ENCODE assay signal across 15 cellular contexts in the genomic region with DNA sequence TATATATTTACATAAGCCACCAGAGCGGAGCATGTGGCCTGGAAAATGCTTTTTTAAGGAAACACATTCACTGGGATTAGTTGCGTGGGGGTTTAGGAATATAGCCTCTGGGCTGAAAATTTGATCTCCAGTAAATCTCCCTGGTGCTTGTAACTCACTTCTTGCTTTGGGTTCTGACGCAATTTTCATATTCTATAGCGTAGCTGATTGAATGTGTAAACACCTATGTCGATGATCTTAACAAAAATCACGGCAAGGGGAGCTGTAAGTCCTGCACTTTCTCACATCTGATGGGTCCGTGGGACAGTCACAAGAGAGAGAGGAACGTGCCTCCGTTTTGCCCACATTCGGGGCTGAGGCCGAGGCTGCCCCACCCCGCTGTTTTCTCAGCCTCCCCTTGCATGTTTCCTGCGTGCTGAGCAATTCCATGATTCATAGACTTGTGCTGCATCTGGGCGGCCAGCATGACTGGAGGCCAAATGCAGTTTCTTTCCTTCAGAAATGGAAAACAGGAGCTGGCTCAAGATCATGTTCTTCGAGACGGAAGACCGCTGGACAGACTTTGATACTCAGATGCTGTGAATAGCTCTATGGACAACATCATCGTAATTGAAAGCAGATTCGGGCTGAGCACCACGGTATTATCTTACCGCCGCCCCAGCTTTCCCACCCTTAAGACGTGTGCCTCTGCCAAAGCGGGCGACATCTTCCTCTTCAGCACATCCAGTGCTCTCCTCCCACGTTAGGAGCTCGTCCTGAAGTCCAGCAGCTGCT.
DNase-seq lines count a peak whose midpoint lies in the region; ATAC-seq, FAIRE-seq and TF ChIP-seq lines count a peak whose summit lies in the region.
"Had no signal": no experiment of that assay in that cellular context is flagged by ENCODE, and none has a peak within 500 bp of the region (broad histone marks: within the 10 kb centered on the region; RNA-seq: fewer than 3 reads in every experiment).

No MANE protein-coding gene starts in this region.

- H3K9me3 ChIP-seq in HepG2 (ENCODE audit: low read length), result no peaks in the 10 kb centered on the region; the same call in 1 of the 2 replicates

- H3K36me3 ChIP-seq in HepG2 (replicated peaks in 1 of 2; ENCODE audit: control insufficient read depth in 1 of 2, insufficient read depth in 2 of 2, low read length in 2 of 2), result no peaks in the 10 kb centered on the region

- no peaks in the 10 kb centered on the region for H4K20me1 ChIP-seq in HepG2 (ENCODE audit: insufficient read depth, low read length)

- FAIRE-seq in HepG2 (lab: Jason Lieb, UNC), result no peak
- FAIRE-seq: colon, islet of Langerhans, small intestine had no signal

- TF ChIP-seq EP300 in HepG2 (IDR thresholded peaks at IDR 0.05; ENCODE audit: low read depth in 2 of 2, low read length in 2 of 2) (no peak), HepG2 (CRISPR knock-in tag; IDR thresholded peaks at IDR 0.05; ENCODE audit: borderline replicate concordance) (no peak)

- WGBS in HepG2 (ENCODE audit: low lambda C conversion rate), result 24% methylated on average over 27 of the region's 27 CpGs

- H3K4me1 ChIP-seq in HepG2 (ENCODE audit: insufficient read depth, low read length), result no peaks in the 10 kb centered on the region

- TF ChIP-seq RAD21 in HepG2 (CRISPR knock-in tag; IDR thresholded peaks at IDR 0.05), result no peak

- POLR2A ChIA-PET in HepG2 (lab: Yijun Ruan, JAX), result no interaction called here

- TF ChIP-seq CTCF in AG10803 (conservative IDR thresholded peaks at IDR 0.05; ENCODE audit: low read length) (no peak), HepG2 (CRISPR knock-in tag; IDR thresholded peaks at IDR 0.05) (no peak)

- CTCF ChIA-PET in HepG2 (lab: Yijun Ruan, JAX; ENCODE audit: low intra/inter-chr PET ratio, low total read pairs), result no interaction called here

- no peak overlapping the region for H2AFZ ChIP-seq in HepG2 (ENCODE audit: low read length)

- TF ChIP-seq POLR2A in HepG2 (IDR thresholded peaks at IDR 0.05; ENCODE audit: insufficient read depth in 1 of 2, low read depth in 2 of 2, low read length in 2 of 2), result no peak

- peak overlapping the region; percentile 44 for H3K4me3 ChIP-seq in AG10803 (ENCODE audit: low read length)
- no peak overlapping the region for H3K4me3 ChIP-seq in HepG2 (replicated peaks in 1 of 3; ENCODE audit: insufficient read depth in 1 of 3, low read depth in 2 of 3, low read length in 3 of 3)

- no peaks in the 10 kb centered on the region for H3K79me2 ChIP-seq in HepG2 (ENCODE audit: insufficient read depth, low read length)

- in situ Hi-C loops in HepG2 (cut with HindIII; ENCODE audit: extremely low pct_ligation_motif_present, low pct_unique_long_range_greater_than_20kb), result no loop called here

- no TSS peak for BruUV-seq in HepG2 (replicated peaks; lab: Mats Ljungman, UMichigan)

- peaks cover 11 to 56% of the 10 kb centered on the region in 2 experiments for H3K27me3 ChIP-seq in HepG2 (ENCODE audit: control insufficient read depth in 1 of 2, insufficient read depth in 2 of 2, low read length in 2 of 2)

- intact Hi-C loops in posterior vena cava (cut with DNase I), result no loop called here
- intact Hi-C loops in HepG2 (cut with micrococcal nuclease; ENCODE audit: unreplicated experiment), result no loop called here

- ATAC-seq in HepG2, result no peak
- no peak for ATAC-seq in HG02571 (IDR thresholded peaks at IDR 0.05; ENCODE audit: unreplicated experiment)

- H3K4me2 ChIP-seq in HepG2 (ENCODE audit: low read depth, low read length), result no peak overlapping the region

- H3K9ac ChIP-seq in HepG2 (ENCODE audit: insufficient read depth, low read depth, low read length), result no peak overlapping the region

- DNase-seq in AG10803 (ENCODE audit: low read depth) (peak; percentile 70), RPMI7951 (ENCODE audit: low read depth) (peak; percentile 91), fibroblast of the conjunctiva (ENCODE audit: low read depth) (peak; percentile 91), posterior vena cava (ENCODE audit: low spot score) (peak; percentile 86), HepG2 (ENCODE audit: low spot score) (no peak), NCI-H146 (lab: John Stamatoyannopoulos, UW) (no peak)
- no peak for DNase-seq in activated CD4-positive, alpha-beta T cell treated with anti-CD3 and anti-CD28 coated beads, Interleukin-2, amount 50 U/mL, for 4 hours
- DNase-seq: CD4-positive, alpha-beta memory T cell; GOT3; small intestine; stimulated activated naive CD4-positive, alpha-beta T cell; SW 1271 had no signal

- H3K27ac ChIP-seq in HepG2 (ENCODE audit: extremely low read length, insufficient read depth, low read length), result no peak overlapping the region

TF ChIP-seq in HepG2, 621 proteins besides CTCF, POLR2A, EP300 and RAD21:
- TF ChIP-seq PCBP1 (IDR thresholded peaks at IDR 0.05; ENCODE audit: borderline replicate concordance, low read depth, low read length) (no peak), CC2D1A (CRISPR knock-in tag; IDR thresholded peaks at IDR 0.05) (no peak), ZNF792 (CRISPR knock-in tag; IDR thresholded peaks at IDR 0.05) (no peak), ZNF879 (CRISPR knock-in tag; IDR thresholded peaks at IDR 0.05) (no peak), ZNF883 (CRISPR knock-in tag; IDR thresholded peaks at IDR 0.05; ENCODE audit: not compliant biosample characterization) (no peak), ZFP82 (CRISPR knock-in tag; IDR thresholded peaks at IDR 0.05; ENCODE audit: borderline replicate concordance) (no peak), PAX8 (CRISPR knock-in tag; IDR thresholded peaks at IDR 0.05; ENCODE audit: borderline replicate concordance) (no peak), EHMT2 (IDR thresholded peaks at IDR 0.05; ENCODE audit: borderline replicate concordance, low read depth, low read length) (no peak), ZNF782 (CRISPR knock-in tag; IDR thresholded peaks at IDR 0.05; ENCODE audit: borderline replicate concordance) (no peak), ZNF772 (CRISPR knock-in tag; IDR thresholded peaks at IDR 0.05) (no peak), ARNT (IDR thresholded peaks at IDR 0.05) (no peak), ZNF138 (CRISPR knock-in tag; IDR thresholded peaks at IDR 0.05; ENCODE audit: low read depth) (no peak), ZBTB8A (CRISPR knock-in tag; IDR thresholded peaks at IDR 0.05; ENCODE audit: borderline replicate concordance, low read depth) (no peak), ZNF382 (CRISPR knock-in tag; IDR thresholded peaks at IDR 0.05; ENCODE audit: borderline replicate concordance) (no peak), HMG20A (CRISPR knock-in tag; IDR thresholded peaks at IDR 0.05; ENCODE audit: borderline replicate concordance) (no peak)
- TF ChIP-seq, protein P1, sequence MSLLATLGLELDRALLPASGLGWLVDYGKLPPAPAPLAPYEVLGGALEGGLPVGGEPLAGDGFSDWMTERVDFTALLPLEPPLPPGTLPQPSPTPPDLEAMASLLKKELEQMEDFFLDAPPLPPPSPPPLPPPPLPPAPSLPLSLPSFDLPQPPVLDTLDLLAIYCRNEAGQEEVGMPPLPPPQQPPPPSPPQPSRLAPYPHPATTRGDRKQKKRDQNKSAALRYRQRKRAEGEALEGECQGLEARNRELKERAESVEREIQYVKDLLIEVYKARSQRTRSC (CRISPR knock-in tag; IDR thresholded peaks at IDR 0.05; ENCODE audit: low read depth), result no peak
- TF ChIP-seq, protein P2, sequence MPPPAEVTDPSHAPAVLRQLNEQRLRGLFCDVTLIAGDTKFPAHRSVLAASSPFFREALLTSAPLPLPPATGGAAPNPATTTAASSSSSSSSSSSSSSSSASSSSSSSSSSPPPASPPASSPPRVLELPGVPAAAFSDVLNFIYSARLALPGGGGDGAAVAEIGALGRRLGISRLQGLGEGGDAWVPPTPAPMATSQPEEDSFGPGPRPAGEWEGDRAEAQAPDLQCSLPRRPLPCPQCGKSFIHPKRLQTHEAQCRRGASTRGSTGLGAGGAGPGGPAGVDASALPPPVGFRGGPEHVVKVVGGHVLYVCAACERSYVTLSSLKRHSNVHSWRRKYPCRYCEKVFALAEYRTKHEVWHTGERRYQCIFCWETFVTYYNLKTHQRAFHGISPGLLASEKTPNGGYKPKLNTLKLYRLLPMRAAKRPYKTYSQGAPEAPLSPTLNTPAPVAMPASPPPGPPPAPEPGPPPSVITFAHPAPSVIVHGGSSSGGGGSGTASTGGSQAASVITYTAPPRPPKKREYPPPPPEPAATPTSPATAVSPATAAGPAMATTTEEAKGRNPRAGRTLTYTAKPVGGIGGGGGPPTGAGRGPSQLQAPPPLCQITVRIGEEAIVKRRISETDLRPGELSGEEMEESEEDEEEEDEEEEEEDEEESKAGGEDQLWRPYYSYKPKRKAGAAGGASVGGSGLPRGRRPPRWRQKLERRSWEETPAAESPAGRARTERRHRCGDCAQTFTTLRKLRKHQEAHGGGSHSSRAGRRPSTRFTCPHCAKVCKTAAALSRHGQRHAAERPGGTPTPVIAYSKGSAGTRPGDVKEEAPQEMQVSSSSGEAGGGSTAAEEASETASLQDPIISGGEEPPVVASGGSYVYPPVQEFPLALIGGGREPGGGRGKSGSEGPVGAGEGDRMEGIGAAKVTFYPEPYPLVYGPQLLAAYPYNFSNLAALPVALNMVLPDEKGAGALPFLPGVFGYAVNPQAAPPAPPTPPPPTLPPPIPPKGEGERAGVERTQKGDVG (CRISPR knock-in tag; IDR thresholded peaks at IDR 0.05; ENCODE audit: borderline replicate concordance), result no peak

Comparison
In these comparisons a context has a peak if more than half of its experiments do, and no peak if none do; other contexts are left out.
1. DNase-seq: peak in AG10803 (single experiment), RPMI7951 (single experiment), fibroblast of the conjunctiva (single experiment) and posterior vena cava (single experiment); none in HepG2 (single experiment), NCI-H146 (single experiment) and activated CD4-positive, alpha-beta T cell treated with anti-CD3 and anti-CD28 coated beads, Interleukin-2, amount 50 U/mL, for 4 hours (0 of 2).